Comparison of ENCODE assay signal across 1 cellular context in genomic region chr22:41661713-41662112, GRCh38.
TF ChIP-seq lines count a peak whose summit lies in the region.

No MANE protein-coding gene starts in this region.

TF ChIP-seq in GM12878, 131 proteins besides CTCF, POLR2A, EP300 and RAD21:
- TF ChIP-seq WRNIP1 (IDR thresholded peaks at IDR 0.05; ENCODE audit: borderline replicate concordance, low read depth, low read length) (no peak), REST (IDR thresholded peaks at IDR 0.05; ENCODE audit: low read depth, low read length) (no peak), RFX5 (IDR thresholded peaks at IDR 0.05; ENCODE audit: low read depth, low read length) (no peak), IKZF1 (conservative IDR thresholded peaks at IDR 0.05) (no peak)
TF ChIP-seq in GM12878: peak in this region for 0.
